In the genomic region with DNA sequence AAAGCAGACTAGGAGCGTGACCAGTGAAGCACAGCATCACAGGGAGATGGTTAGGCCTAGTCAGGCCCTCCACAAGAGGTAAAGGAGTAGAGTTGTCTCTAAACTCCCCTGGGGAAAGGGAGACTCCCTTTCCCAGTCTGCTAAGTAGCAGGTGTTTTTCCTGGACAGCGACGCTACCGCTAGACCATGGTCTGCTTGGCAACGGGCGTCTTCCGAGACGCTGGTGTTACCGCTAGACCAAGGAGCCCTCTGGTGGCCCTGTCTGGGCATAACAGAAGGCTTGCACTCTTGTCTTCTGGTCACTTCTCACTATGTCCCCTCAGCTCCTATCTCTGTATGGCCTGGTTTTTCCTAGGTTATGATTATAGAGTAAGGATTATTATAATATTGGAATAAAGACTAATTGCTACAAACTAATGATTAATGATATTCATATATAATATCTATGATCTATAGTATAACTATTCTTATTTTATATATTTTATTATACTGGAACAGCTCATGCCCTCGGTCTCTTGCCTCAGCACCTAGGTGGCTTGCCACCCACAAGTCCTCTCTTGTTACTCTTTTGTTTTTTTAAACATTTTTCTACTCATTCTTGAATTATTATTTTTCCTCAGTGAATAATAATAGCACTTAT, we compare ENCODE assay signal across 8 cellular contexts. TPM values are rescaled to one million over a fixed set of nuclear protein-coding genes. Genes with fewer than 3 reads are reported as not detected.
DNase-seq lines count a peak whose midpoint lies in the region; FAIRE-seq and TF ChIP-seq lines count a peak whose summit lies in the region.
"Not testable (repeated sequence)": the region's sequence is repeated elsewhere in the genome, so short reads cannot be mapped to it uniquely, and the experiment has no call there.

No MANE protein-coding gene starts in this region.

- H3K27ac ChIP-seq in RWPE1: not testable (repeated sequence)

- CTCF ChIA-PET in RWPE1 (lab: Yijun Ruan, JAX): interaction anchor here (0.7 to 0.9 kb wide), 3 partner anchors 398 to 638 kb away, joined by 3 to 7 read pairs (median 4); no protein-coding TSS in a partner anchor

- DNase-seq in D721Med (ENCODE audit: insufficient read length, low spot score); RWPE1 (ENCODE audit: low spot score): not testable (repeated sequence)
- DNase-seq in M059J (ENCODE audit: low read depth) (peak; percentile 72), hypothalamus (lab: John Stamatoyannopoulos, UW) (peak in 38 of 51 donors; percentile 1 to 82 (median 36)), pons (ENCODE audit: low spot score) (peak; percentile 44)
- DNase-seq in activated CD8-positive, alpha-beta memory T cell treated with anti-CD3 and anti-CD28 coated beads, Interleukin-2, amount 50 U/mL, for 4 hours: peak; percentile 57
- peak; percentile 32 for DNase-seq in central memory CD4-positive, alpha-beta T cell
- peak; percentile 51 for DNase-seq in stimulated activated naive CD4-positive, alpha-beta T cell treated with Interleukin-2 at 50 U/mL for 16 hours (lab: John Stamatoyannopoulos, UW)

- FAIRE-seq in D721Med (lab: Jason Lieb, UNC): not testable (repeated sequence)

- POLR2A ChIA-PET in RWPE1 (lab: Yijun Ruan, JAX; ENCODE audit: low non-redundant PET): not testable (repeated sequence)

- TF ChIP-seq CTCF in D721Med (IDR thresholded peaks at IDR 0.05; ENCODE audit: insufficient read depth, missing control alignments) (peak; percentile 25), RWPE1 (conservative IDR thresholded peaks at IDR 0.05; ENCODE audit: low read depth) (peak; percentile 52)

RNA-seq across cellular contexts. Expression of a gene that starts 28.2 kb away (rescaled TPM):
- 26.7 and 50.1 TPM in 2 replicates for total RNA-seq in M059J (2014; rRNA removed; shearing (Covaris generic))

RNA-seq across cellular contexts. Expression of a gene that starts 58.4 kb away (rescaled TPM):
- 19.8 and 27.4 TPM in 2 replicates for total RNA-seq in M059J (2014; rRNA removed; shearing (Covaris generic))
